In genomic region chr3:168511428-168512014, GRCh38 we compare ENCODE assay signal across 1 cellular context.
TF ChIP-seq lines count a peak whose summit lies in the region.

No MANE protein-coding gene starts in this region.

TF ChIP-seq in GM12878, 131 proteins besides CTCF, POLR2A, EP300 and RAD21 (continued from another document):
- TF ChIP-seq ZNF592 (IDR thresholded peaks at IDR 0.05), result no peak
